In the genomic region with DNA sequence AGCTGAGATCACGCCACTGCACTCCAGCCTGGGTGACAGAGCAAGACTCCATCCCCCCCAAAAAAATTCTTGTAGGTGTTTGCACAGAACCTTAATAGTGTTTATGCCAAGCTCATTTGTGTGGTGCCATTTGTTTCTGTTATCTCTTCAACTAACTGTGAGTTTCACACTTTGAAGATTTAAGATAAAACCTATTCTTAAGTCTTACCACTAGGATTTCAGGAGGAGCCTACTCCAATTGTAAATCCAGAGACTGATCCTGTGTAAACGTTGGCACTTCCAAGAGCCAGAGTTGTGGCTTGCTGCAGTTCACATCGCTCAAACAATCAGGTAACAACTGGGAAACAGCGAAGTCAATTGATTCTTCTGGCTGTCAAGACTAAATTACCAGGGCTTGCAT, we compare ENCODE assay signal across 30 cellular contexts.
"Had no signal": no experiment of that assay in that cellular context is flagged by ENCODE, and none has a peak within 500 bp of the region (broad histone marks: within the 10 kb centered on the region; RNA-seq: fewer than 3 reads in every experiment).

No MANE protein-coding gene starts in this region.

- H3K27ac Mint-ChIP-seq: activated B cell treated with CpG ODN at 0.5 μM for 24 hours; activated CD4-positive, alpha-beta T cell treated with anti-CD3 and anti-CD28 coated beads, Interleukin-2, amount 10 ng/mL, durations not matched to agents 7 days and 5 days; activated CD8-positive, alpha-beta T cell treated with anti-CD3 and anti-CD28 coated beads for 36 hours; activated naive CD4-positive, alpha-beta T cell treated with anti-CD3 and anti-CD28 coated beads, Interleukin-2, amount 10 ng/mL, durations not matched to agents 7 days and 5 days; activated naive CD4-positive, alpha-beta T cell treated with anti-CD3 and anti-CD28 coated beads, Interleukin-2, amount 50 U/mL, for 24 hours; activated naive CD8-positive, alpha-beta T cell; activated naive CD8-positive, alpha-beta T cell treated with anti-CD3 and anti-CD28 coated beads, Interleukin-2, amount 10 ng/mL, durations not matched to agents 7 days and 5 days; activated naive CD8-positive, alpha-beta T cell treated with anti-CD3 and anti-CD28 coated beads, Interleukin-2, amount 50 U/mL, for 24 hours; activated T-cell treated with anti-CD3 and anti-CD28 coated beads, Interleukin-2, amount 50 U/mL, for 24 hours; activated T-helper 2 cell treated with anti-CD3 and anti-CD28 coated beads, Interferon-gamma antibody, Interleukin-2, Interleukin-4, amounts not matched to agents 10 μg/mL and 5 μg/mL and 100 μg/mL, durations not matched to agents 14 hours and 24 hours and 36 hours; brain; T-helper 2 cell treated with Interferon-gamma antibody and Interleukin-4, amounts not matched to agents 5 μg/mL and 100 μg/mL, for 36 hours had no signal

- ATAC-seq: activated CD8-positive, alpha-beta T cell treated with anti-CD3 and anti-CD28 coated beads for 36 hours; activated naive CD8-positive, alpha-beta T cell treated with anti-CD3 and anti-CD28 coated beads, Interleukin-2, amount 50 U/mL, for 24 hours had no signal

- DNase-seq: activated B cell treated with CpG ODN at 0.5 μM for 24 hours; activated CD4-positive, alpha-beta T cell treated with anti-CD3 and anti-CD28 coated beads for 4 hours; activated CD4-positive, alpha-beta T cell treated with anti-CD3 and anti-CD28 coated beads, Interleukin-2, amount 10 ng/mL, durations not matched to agents 7 days and 5 days; activated CD4-positive, CD25-positive, alpha-beta regulatory T cell treated with anti-CD3 and anti-CD28 coated beads, Interleukin-2, amount 50 U/mL, for 72 hours; activated CD8-positive, alpha-beta memory T cell treated with anti-CD3 and anti-CD28 coated beads, Interleukin-2, amount 50 U/mL, for 48 hours; activated CD8-positive, alpha-beta T cell treated with anti-CD3 and anti-CD28 coated beads for 36 hours; activated effector memory CD4-positive, alpha-beta T cell treated with Interleukin-2 at 50 U/mL for 16 hours; activated gamma-delta T cell; activated naive CD4-positive, alpha-beta T cell treated with anti-CD3 and anti-CD28 coated beads, Interleukin-2, amount 10 ng/mL, durations not matched to agents 7 days and 5 days; activated naive CD4-positive, alpha-beta T cell treated with Interleukin-2 at 50 U/mL for 16 hours; activated naive CD8-positive, alpha-beta T cell treated with anti-CD3 and anti-CD28 coated beads, Interleukin-2, amount 10 ng/mL, durations not matched to agents 7 days and 5 days; activated naive CD8-positive, alpha-beta T cell treated with anti-CD3 and anti-CD28 coated beads, Interleukin-2, amount 50 U/mL, for 24 hours; activated T-cell treated with anti-CD3 and anti-CD28 coated beads, Interleukin-2, amount 50 U/mL, for 24 hours; amygdala; anterior cingulate cortex; caudate nucleus; cerebellar nuclear complex; SW 1271; T-helper 1 cell; T-helper 9 cell had no signal

- H3K4me1 ChIP-seq: ascending aorta had no signal

- H3K9me3 ChIP-seq: ascending aorta had no signal

- H3K4me3 Mint-ChIP-seq: activated B cell treated with CpG ODN at 0.5 μM for 24 hours; activated CD4-positive, alpha-beta T cell treated with anti-CD3 and anti-CD28 coated beads, Interleukin-2, amount 10 ng/mL, durations not matched to agents 7 days and 5 days; activated CD8-positive, alpha-beta T cell treated with anti-CD3 and anti-CD28 coated beads for 36 hours; activated naive CD4-positive, alpha-beta T cell treated with anti-CD3 and anti-CD28 coated beads, Interleukin-2, amount 10 ng/mL, durations not matched to agents 7 days and 5 days; activated naive CD4-positive, alpha-beta T cell treated with anti-CD3 and anti-CD28 coated beads, Interleukin-2, amount 50 U/mL, for 24 hours; activated naive CD8-positive, alpha-beta T cell; activated naive CD8-positive, alpha-beta T cell treated with anti-CD3 and anti-CD28 coated beads, Interleukin-2, amount 10 ng/mL, durations not matched to agents 7 days and 5 days; activated naive CD8-positive, alpha-beta T cell treated with anti-CD3 and anti-CD28 coated beads, Interleukin-2, amount 50 U/mL, for 24 hours; activated T-cell treated with anti-CD3 and anti-CD28 coated beads, Interleukin-2, amount 50 U/mL, for 24 hours; brain; central memory CD8-positive, alpha-beta T cell; T-helper 1 cell treated with Interleukin-12 subunit alpha and Interleukin-12 subunit beta and Interleukin-4 antibody, amounts not matched to agents 30 μg/mL and 1 μg/mL, for 36 hours; T-helper 2 cell treated with Interferon-gamma antibody and Interleukin-4, amounts not matched to agents 5 μg/mL and 100 μg/mL, for 36 hours had no signal

- H3K36me3 ChIP-seq: ascending aorta, cardiac muscle cell had no signal

- H3K27ac ChIP-seq: ascending aorta, cardiac muscle cell, VCaP had no signal

- H3K9me3 Mint-ChIP-seq: activated naive CD8-positive, alpha-beta T cell treated with anti-CD3 and anti-CD28 coated beads, Interleukin-2, amount 50 U/mL, for 24 hours; activated T-cell treated with anti-CD3 and anti-CD28 coated beads, Interleukin-2, amount 50 U/mL, for 24 hours; brain; central memory CD8-positive, alpha-beta T cell; T-helper 2 cell treated with Interferon-gamma antibody and Interleukin-4, amounts not matched to agents 5 μg/mL and 100 μg/mL, for 36 hours had no signal

- H3K36me3 Mint-ChIP-seq: activated naive CD4-positive, alpha-beta T cell treated with anti-CD3 and anti-CD28 coated beads, Interleukin-2, amount 50 U/mL, for 24 hours; activated naive CD8-positive, alpha-beta T cell; brain had no signal

- H3K4me1 Mint-ChIP-seq: brain had no signal

- H3K27me3 Mint-ChIP-seq: activated B cell treated with CpG ODN at 0.5 μM for 24 hours; activated CD4-positive, alpha-beta T cell treated with anti-CD3 and anti-CD28 coated beads, Interleukin-2, amount 10 ng/mL, durations not matched to agents 7 days and 5 days; activated CD8-positive, alpha-beta T cell treated with anti-CD3 and anti-CD28 coated beads for 36 hours; activated naive CD4-positive, alpha-beta T cell treated with anti-CD3 and anti-CD28 coated beads, Interleukin-2, amount 10 ng/mL, durations not matched to agents 7 days and 5 days; activated naive CD4-positive, alpha-beta T cell treated with anti-CD3 and anti-CD28 coated beads, Interleukin-2, amount 50 U/mL, for 24 hours; activated naive CD8-positive, alpha-beta T cell; activated naive CD8-positive, alpha-beta T cell treated with anti-CD3 and anti-CD28 coated beads, Interleukin-2, amount 10 ng/mL, durations not matched to agents 7 days and 5 days; activated naive CD8-positive, alpha-beta T cell treated with anti-CD3 and anti-CD28 coated beads, Interleukin-2, amount 50 U/mL, for 24 hours; activated T-cell treated with anti-CD3 and anti-CD28 coated beads, Interleukin-2, amount 50 U/mL, for 24 hours; brain; central memory CD8-positive, alpha-beta T cell had no signal

- H3K4me3 ChIP-seq: ascending aorta, cardiac muscle cell had no signal

- H3K27me3 ChIP-seq: ascending aorta, cardiac muscle cell had no signal
